ENCODE assay signal across 8 cellular contexts in the genomic region with DNA sequence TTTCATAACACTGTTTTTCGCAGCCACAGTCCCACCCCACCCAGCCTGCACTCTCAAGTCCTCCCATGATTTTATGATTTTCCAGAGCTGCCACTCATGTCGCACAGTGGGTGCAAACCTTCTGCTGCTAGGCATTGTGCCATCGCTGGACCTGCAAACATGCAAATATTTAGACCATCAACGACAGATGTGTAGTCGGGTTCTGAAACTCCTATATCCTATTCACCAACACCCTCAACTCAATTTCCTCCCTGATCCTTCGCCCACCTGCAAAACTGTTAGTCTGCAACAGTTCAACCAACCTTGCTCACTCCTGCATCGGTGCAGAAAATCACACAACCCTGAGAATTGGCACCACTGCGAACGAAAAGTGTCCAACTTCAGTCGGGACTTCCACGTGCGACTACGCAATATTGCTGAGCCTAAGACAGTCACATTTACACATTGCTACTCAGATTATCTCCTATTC. TPM values are rescaled to one million over a fixed set of nuclear protein-coding genes. Genes with fewer than 3 reads are reported as not detected.
DNase-seq lines count a peak whose midpoint lies in the region; ATAC-seq, FAIRE-seq and TF ChIP-seq lines count a peak whose summit lies in the region.

No MANE protein-coding gene starts in this region.

- H3K4me1 ChIP-seq in NT2/D1 (ENCODE audit: insufficient read depth, insufficient read length) (no peaks in the 10 kb centered on the region), HepG2 (ENCODE audit: insufficient read depth, low read length) (peaks cover 38% of the 10 kb centered on the region)

- WGBS in HepG2 (ENCODE audit: low lambda C conversion rate): 23% methylated on average over 13 of the region's 13 CpGs

- peak overlapping the region; percentile 97 for H2AFZ ChIP-seq in HepG2 (ENCODE audit: low read length)

- H3K4me3 ChIP-seq in NT2/D1 (ENCODE audit: insufficient read length, low read depth) (peak overlapping the region; percentile 90), bronchial epithelial cell (ENCODE audit: low read depth, low read length) (peak overlapping the region; percentile 72), HepG2 (replicated peaks in 1 of 3; ENCODE audit: insufficient read depth in 1 of 3, low read depth in 2 of 3, low read length in 3 of 3) (peak overlapping the region; percentile 66 to 95 (median 93))

- DNase-seq in AG08395 (ENCODE audit: low spot score) (peak; percentile 10), NT2/D1 (ENCODE audit: low read depth, low spot score) (no peak), bronchial epithelial cell (ENCODE audit: low read depth) (no peak), HepG2 (ENCODE audit: low spot score) (no peak), G401 (ENCODE audit: low spot score) (no peak)
- DNase-seq in stimulated activated naive B cell treated with anti-CD40 and anti-IgM and Interleukin-4, amounts not matched to agents 10 μg/mL and 1 μg/mL and 100 μg/mL, for 72 hours: no peak

- no peaks in the 10 kb centered on the region for H4K20me1 ChIP-seq in HepG2 (ENCODE audit: insufficient read depth, low read length)

- no peak for FAIRE-seq in bronchial epithelial cell (lab: Jason Lieb, UNC)
- FAIRE-seq in HepG2 (lab: Jason Lieb, UNC): peak; percentile 18

- in situ Hi-C loops in HepG2 (cut with HindIII; ENCODE audit: extremely low pct_ligation_motif_present, low pct_unique_long_range_greater_than_20kb): no loop called here
- in situ Hi-C loops in G401 (cut with HindIII; ENCODE audit: low sequenced_read_pairs): no loop called here

- TF ChIP-seq EP300 in HepG2 (IDR thresholded peaks at IDR 0.05; ENCODE audit: low read depth in 2 of 2, low read length in 2 of 2) (no peak), HepG2 (CRISPR knock-in tag; IDR thresholded peaks at IDR 0.05; ENCODE audit: borderline replicate concordance) (no peak)

- ATAC-seq in GM19023 (IDR thresholded peaks at IDR 0.05; ENCODE audit: unreplicated experiment) (peak; percentile 1), HepG2 (peak; percentile 1), HG02623 (IDR thresholded peaks at IDR 0.05; ENCODE audit: unreplicated experiment) (no peak)
- ATAC-seq in stimulated activated naive B cell treated with anti-CD40 and anti-IgM and Interleukin-4, amounts not matched to agents 10 μg/mL and 1 μg/mL and 100 μg/mL, for 72 hours (replicated peaks): peak in 1 of 2 donors; percentile 11

- TF ChIP-seq CTCF in bronchial epithelial cell (IDR thresholded peaks at IDR 0.05; ENCODE audit: insufficient read depth, low read length, severe bottlenecking) (no peak), HepG2 (CRISPR knock-in tag; IDR thresholded peaks at IDR 0.05) (no peak)

- peaks cover 7 to 15% of the 10 kb centered on the region in 2 donors for H3K4me1 Mint-ChIP-seq in stimulated activated naive B cell treated with anti-CD40 and anti-IgM and Interleukin-4, amounts not matched to agents 10 μg/mL and 1 μg/mL and 100 μg/mL, for 72 hours

- intact Hi-C loops in HepG2 (cut with micrococcal nuclease; ENCODE audit: unreplicated experiment): loop anchor here (2.0 to 10.0 kb wide), 2 partner anchors 23 to 547 kb away; no protein-coding TSS in a partner anchor

- H3K27ac ChIP-seq in HepG2 (ENCODE audit: extremely low read length, insufficient read depth, low read length): peak overlapping the region; percentile 72

- CTCF ChIA-PET in HepG2 (lab: Yijun Ruan, JAX; ENCODE audit: low intra/inter-chr PET ratio, low total read pairs): interaction anchor here (1.1 kb wide), 1 partner anchor 31 kb away, joined by 5 read pairs; no protein-coding TSS in a partner anchor

- H3K27me3 Mint-ChIP-seq in stimulated activated naive B cell treated with anti-CD40 and anti-IgM and Interleukin-4, amounts not matched to agents 10 μg/mL and 1 μg/mL and 100 μg/mL, for 72 hours: peaks cover 6 to 9% of the 10 kb centered on the region in 2 donors

- POLR2A ChIA-PET in HepG2 (lab: Yijun Ruan, JAX): interaction anchor here (1.0 to 1.7 kb wide), 6 partner anchors 10 to 484 kb away, joined by 5 to 33 read pairs (median 6); a partner anchor contains a TSS

- no peak for TF ChIP-seq POLR2A in HepG2 (IDR thresholded peaks at IDR 0.05; ENCODE audit: insufficient read depth in 1 of 2, low read depth in 2 of 2, low read length in 2 of 2)

- H3K27me3 ChIP-seq in NT2/D1 (ENCODE audit: insufficient read depth, insufficient read length): no peaks in the 10 kb centered on the region
- no peaks in the 10 kb centered on the region for H3K27me3 ChIP-seq in bronchial epithelial cell (ENCODE audit: control insufficient read depth, insufficient read depth, low read length)
- H3K27me3 ChIP-seq in HepG2 (ENCODE audit: control insufficient read depth in 1 of 2, insufficient read depth in 2 of 2, low read length in 2 of 2): no peaks in the 10 kb centered on the region; a peak in 1 of 5 replicates

- peak overlapping the region; percentile 95 for H3K4me2 ChIP-seq in HepG2 (ENCODE audit: low read depth, low read length)

- H3K79me2 ChIP-seq in HepG2 (ENCODE audit: insufficient read depth, low read length): peaks cover 36% of the 10 kb centered on the region

- H3K9me3 ChIP-seq in NT2/D1 (ENCODE audit: insufficient read depth, low read length): no peaks in the 10 kb centered on the region
- H3K9me3 ChIP-seq in HepG2 (ENCODE audit: low read length): no peaks in the 10 kb centered on the region

- H3K36me3 Mint-ChIP-seq in stimulated activated naive B cell treated with anti-CD40 and anti-IgM and Interleukin-4, amounts not matched to agents 10 μg/mL and 1 μg/mL and 100 μg/mL, for 72 hours: no peaks in the 10 kb centered on the region

- H3K9ac ChIP-seq in NT2/D1 (ENCODE audit: insufficient read length, low read depth) (peak overlapping the region; percentile 73), HepG2 (ENCODE audit: insufficient read depth, low read depth, low read length) (peak overlapping the region; percentile 81)

- no TSS peak for BruUV-seq in HepG2 (replicated peaks; lab: Mats Ljungman, UMichigan)

- peak overlapping the region; percentile 98 to 99 for H3K4me3 Mint-ChIP-seq in stimulated activated naive B cell treated with anti-CD40 and anti-IgM and Interleukin-4, amounts not matched to agents 10 μg/mL and 1 μg/mL and 100 μg/mL, for 72 hours

- no peaks in the 10 kb centered on the region for H3K36me3 ChIP-seq in NT2/D1 (ENCODE audit: insufficient read depth, insufficient read length, low read length)
- H3K36me3 ChIP-seq in bronchial epithelial cell (ENCODE audit: control insufficient read depth, insufficient read depth, low read length): no peaks in the 10 kb centered on the region
- H3K36me3 ChIP-seq in HepG2 (replicated peaks in 1 of 2; ENCODE audit: control insufficient read depth in 1 of 2, insufficient read depth in 2 of 2, low read length in 2 of 2): no peaks in the 10 kb centered on the region; a peak in 1 of 5 replicates

- H3K27ac Mint-ChIP-seq in stimulated activated naive B cell treated with anti-CD40 and anti-IgM and Interleukin-4, amounts not matched to agents 10 μg/mL and 1 μg/mL and 100 μg/mL, for 72 hours: peak overlapping the region; percentile 97

- no peak for TF ChIP-seq RAD21 in HepG2 (CRISPR knock-in tag; IDR thresholded peaks at IDR 0.05)

- H3K9me3 Mint-ChIP-seq in stimulated activated naive B cell treated with anti-CD40 and anti-IgM and Interleukin-4, amounts not matched to agents 10 μg/mL and 1 μg/mL and 100 μg/mL, for 72 hours: no peaks in the 10 kb centered on the region

RNA-seq across cellular contexts. Expression of a gene that starts 0.9 kb away (rescaled TPM):
- total RNA-seq in bronchial epithelial cell (21.1 and 30.2 TPM in 2 replicates), HepG2 (2016; rRNA removed; fragmentation: Illumina TruSeq; extraction: Trizol) (19.3 and 25.4 TPM in 2 replicates)
- total RNA-seq in HepG2 (2016; cell fraction: cytosol; rRNA removed; fragmentation: Illumina TruSeq; extraction: Trizol; ENCODE audit: low read depth): 9.9 and 10.8 TPM in 2 replicates
- 19.9 and 25.5 TPM in 2 replicates for total RNA-seq in HepG2 (2016; cell fraction: insoluble cytoplasmic fraction; rRNA removed; fragmentation: Illumina TruSeq; extraction: Trizol)
- total RNA-seq in HepG2 (2016; cell fraction: membrane; rRNA removed; fragmentation: Illumina TruSeq; extraction: Trizol): 8.0 and 9.9 TPM in 2 replicates
- 21.0 and 23.3 TPM in 2 replicates for total RNA-seq in HepG2 (2016; cell fraction: nucleus; rRNA removed; fragmentation: Illumina TruSeq; extraction: Trizol)
- 12.7 and 15.3 TPM in 2 replicates for polyA plus RNA-seq in HepG2 (2011; rRNA removed)
- polyA plus RNA-seq in HepG2 (2011; cell fraction: cytosol; rRNA removed): 7.4 and 10.7 TPM in 2 replicates
- polyA plus RNA-seq in HepG2 (2011; cell fraction: nucleus; rRNA removed): 16.0 and 23.2 TPM in 2 replicates
- polyA plus RNA-seq in HepG2 (2012): 14.4 and 15.3 TPM in 2 replicates
- polyA plus RNA-seq in HepG2 (2016; cell fraction: cytosol; fragmentation: Illumina TruSeq; extraction: Trizol; ENCODE audit: low read depth): 0.66 and 0.81 TPM in 2 replicates
- 15.7 and 17.6 TPM in 2 replicates for polyA plus RNA-seq in HepG2 (2016; cell fraction: insoluble cytoplasmic fraction; fragmentation: Illumina TruSeq; extraction: Trizol; ENCODE audit: low read depth)
- 2.0 and 2.3 TPM in 2 replicates for polyA plus RNA-seq in HepG2 (2016; cell fraction: membrane; fragmentation: Illumina TruSeq; extraction: Trizol; ENCODE audit: low read depth)
- 20.8 and 22.0 TPM in 2 replicates for polyA plus RNA-seq in HepG2 (2016; cell fraction: nucleus; fragmentation: Illumina TruSeq; extraction: Trizol; ENCODE audit: insufficient read depth, low read depth)
- 13.7 and 28.5 TPM in 2 replicates for polyA minus RNA-seq in HepG2 (2011; rRNA and poly(A)+ RNA removed; ENCODE audit: low replicate concordance)
- 12.0 and 14.3 TPM in 2 replicates for polyA minus RNA-seq in HepG2 (2011; cell fraction: cytosol; rRNA and poly(A)+ RNA removed)
- polyA minus RNA-seq in HepG2 (2011; cell fraction: nucleus; rRNA and poly(A)+ RNA removed): 45.7 and 66.5 TPM in 2 replicates
- total RNA-seq in G401 (2014; rRNA removed; shearing (Covaris generic)): 52.2 and 95.2 TPM in 2 replicates

RNA-seq across cellular contexts. Expression of a gene that starts 24.7 kb away (rescaled TPM):
- total RNA-seq in bronchial epithelial cell (0.26 TPM in 1 of 2 replicates, not detected in the other), HepG2 (2016; rRNA removed; fragmentation: Illumina TruSeq; extraction: Trizol) (not detected in 2 replicates)
- total RNA-seq in HepG2 (2016; cell fraction: cytosol; rRNA removed; fragmentation: Illumina TruSeq; extraction: Trizol; ENCODE audit: low read depth): not detected in 2 replicates
- total RNA-seq in HepG2 (2016; cell fraction: insoluble cytoplasmic fraction; rRNA removed; fragmentation: Illumina TruSeq; extraction: Trizol): not detected in 2 replicates
- total RNA-seq in HepG2 (2016; cell fraction: membrane; rRNA removed; fragmentation: Illumina TruSeq; extraction: Trizol): not detected in 2 replicates
- not detected in 2 replicates for total RNA-seq in HepG2 (2016; cell fraction: nucleus; rRNA removed; fragmentation: Illumina TruSeq; extraction: Trizol)
- polyA plus RNA-seq in HepG2 (2011; rRNA removed): not detected in 2 replicates
- polyA plus RNA-seq in HepG2 (2011; cell fraction: cytosol; rRNA removed): not detected in 2 replicates
- polyA plus RNA-seq in HepG2 (2011; cell fraction: nucleus; rRNA removed): not detected in 2 replicates
- not detected in 2 replicates for polyA plus RNA-seq in HepG2 (2012)
- polyA plus RNA-seq in HepG2 (2016; cell fraction: cytosol; fragmentation: Illumina TruSeq; extraction: Trizol; ENCODE audit: low read depth): not detected in 2 replicates
- not detected in 2 replicates for polyA plus RNA-seq in HepG2 (2016; cell fraction: insoluble cytoplasmic fraction; fragmentation: Illumina TruSeq; extraction: Trizol; ENCODE audit: low read depth)
- polyA plus RNA-seq in HepG2 (2016; cell fraction: membrane; fragmentation: Illumina TruSeq; extraction: Trizol; ENCODE audit: low read depth): not detected in 2 replicates
- not detected in 2 replicates for polyA plus RNA-seq in HepG2 (2016; cell fraction: nucleus; fragmentation: Illumina TruSeq; extraction: Trizol; ENCODE audit: insufficient read depth, low read depth)
- not detected in 2 replicates for polyA minus RNA-seq in HepG2 (2011; rRNA and poly(A)+ RNA removed; ENCODE audit: low replicate concordance)
- polyA minus RNA-seq in HepG2 (2011; cell fraction: cytosol; rRNA and poly(A)+ RNA removed): not detected in 2 replicates
- polyA minus RNA-seq in HepG2 (2011; cell fraction: nucleus; rRNA and poly(A)+ RNA removed): not detected in 2 replicates
- not detected in 2 replicates for total RNA-seq in G401 (2014; rRNA removed; shearing (Covaris generic))
